In the genomic region with DNA sequence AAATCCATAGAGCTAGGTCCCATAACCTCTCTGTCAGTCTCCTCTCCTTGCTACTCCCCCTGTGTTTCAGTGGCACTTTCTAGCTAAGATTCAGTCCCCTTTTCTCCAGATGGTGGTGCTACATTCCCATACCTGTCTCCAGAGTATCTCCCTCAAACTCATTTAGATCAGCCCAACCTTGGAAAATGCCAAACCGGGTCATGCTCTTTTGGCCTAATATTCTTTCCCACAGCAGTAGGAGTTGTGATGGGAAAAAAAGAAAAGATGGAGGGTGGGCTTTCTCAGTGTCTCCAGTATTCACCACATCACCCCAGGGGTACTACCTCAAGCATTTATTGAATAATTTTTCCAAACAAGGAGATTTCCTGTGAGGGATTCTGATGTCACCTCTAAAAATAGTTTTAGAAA, we compare ENCODE assay signal across 9 cellular contexts. TPM values are rescaled to one million over a fixed set of nuclear protein-coding genes. Genes with fewer than 3 reads are reported as not detected.
A peak's percentile ranks its signal among the peaks of the same experiment; 100 is the strongest.
DNase-seq lines count a peak whose midpoint lies in the region; ATAC-seq and TF ChIP-seq lines count a peak whose summit lies in the region.
"Had no signal": no experiment of that assay in that cellular context is flagged by ENCODE, and none has a peak within 500 bp of the region (broad histone marks: within the 10 kb centered on the region; RNA-seq: fewer than 3 reads in every experiment).

No MANE protein-coding gene starts in this region.

- no peaks in the 10 kb centered on the region for H3K36me3 Mint-ChIP-seq in CD4-positive, alpha-beta memory T cell
- H3K36me3 Mint-ChIP-seq in activated T-helper 2 cell treated with anti-CD3 and anti-CD28 coated beads, Interferon-gamma antibody, Interleukin-2, Interleukin-4, amounts not matched to agents 10 μg/mL and 5 μg/mL and 100 μg/mL, durations not matched to agents 14 hours and 24 hours and 36 hours (ENCODE audit: low read depth) = peaks cover 6% of the 10 kb centered on the region

- intact Hi-C loops in CD4-positive, alpha-beta memory T cell (cut with micrococcal nuclease) = loop anchor here (1.0 kb wide), 2 partner anchors 51 to 115 kb away; partner anchors contain the start of gene UBQLN4
- intact Hi-C loops in activated T-helper 2 cell treated with anti-CD3 and anti-CD28 coated beads, Interferon-gamma antibody, Interleukin-2, Interleukin-4, amounts not matched to agents 10 μg/mL and 5 μg/mL and 100 μg/mL, durations not matched to agents 14 hours and 24 hours and 36 hours (cut with micrococcal nuclease) = loop anchor here (1.0 to 2.0 kb wide), 2 partner anchors 51 to 129 kb away; no protein-coding TSS in a partner anchor
- intact Hi-C loops in left cardiac atrium (cut with DNase I) = loop anchor here (2.0 kb wide), 1 partner anchor 51 kb away; no protein-coding TSS in a partner anchor
- intact Hi-C loops in sciatic nerve (cut with DNase I) = no loop called here

- POLR2A ChIA-PET in CD4-positive, alpha-beta memory T cell (lab: Charles Lee; ENCODE audit: partially characterized antibody) = interaction anchor here (0.7 to 10.8 kb wide), 7 partner anchors 11 to 128 kb away, joined by 3 to 179 read pairs (median 3); partner anchors contain the start of gene ARHGEF2

- peak overlapping the region in 2 of 8 donors; percentile 7 to 22 for H3K4me3 Mint-ChIP-seq in CD4-positive, alpha-beta memory T cell
- no peak overlapping the region for H3K4me3 Mint-ChIP-seq in activated T-helper 2 cell treated with anti-CD3 and anti-CD28 coated beads, Interferon-gamma antibody, Interleukin-2, Interleukin-4, amounts not matched to agents 10 μg/mL and 5 μg/mL and 100 μg/mL, durations not matched to agents 14 hours and 24 hours and 36 hours (ENCODE audit: low read depth)

- peaks cover 0 to 2% (median 0%) of the 10 kb centered on the region in 8 donors for H3K9me3 Mint-ChIP-seq in CD4-positive, alpha-beta memory T cell
- H3K9me3 Mint-ChIP-seq in activated T-helper 2 cell treated with anti-CD3 and anti-CD28 coated beads, Interferon-gamma antibody, Interleukin-2, Interleukin-4, amounts not matched to agents 10 μg/mL and 5 μg/mL and 100 μg/mL, durations not matched to agents 14 hours and 24 hours and 36 hours = no peaks in the 10 kb centered on the region

- H3K36me3 ChIP-seq in CD4-positive, alpha-beta memory T cell (ENCODE audit: insufficient read depth, low read length) = no peaks in the 10 kb centered on the region
- H3K36me3 ChIP-seq in effector memory CD4-positive, alpha-beta T cell (ENCODE audit: control insufficient read depth, insufficient read depth, low read length) = no peaks in the 10 kb centered on the region

- H3K4me1 Mint-ChIP-seq in CD4-positive, alpha-beta memory T cell = peaks cover 19 to 42% (median 31%) of the 10 kb centered on the region in 4 donors
- peaks cover 29% of the 10 kb centered on the region for H3K4me1 Mint-ChIP-seq in activated T-helper 2 cell treated with anti-CD3 and anti-CD28 coated beads, Interferon-gamma antibody, Interleukin-2, Interleukin-4, amounts not matched to agents 10 μg/mL and 5 μg/mL and 100 μg/mL, durations not matched to agents 14 hours and 24 hours and 36 hours (ENCODE audit: low read depth)

- peak; percentile 64 for TF ChIP-seq CTCF in GM20000 (IDR thresholded peaks at IDR 0.05; ENCODE audit: extremely low read depth, missing control alignments)

- peaks cover 40% of the 10 kb centered on the region for H3K4me1 ChIP-seq in CD4-positive, alpha-beta memory T cell (ENCODE audit: insufficient read depth, low read length)
- H3K4me1 ChIP-seq in effector memory CD4-positive, alpha-beta T cell (ENCODE audit: control insufficient read depth, insufficient read depth, low read length, poor library complexity, severe bottlenecking) = peaks cover 29% of the 10 kb centered on the region

- no peak overlapping the region for H3K4me3 ChIP-seq in CD4-positive, alpha-beta memory T cell (ENCODE audit: low read length in 2 of 2)
- H3K4me3 ChIP-seq in effector memory CD4-positive, alpha-beta T cell (ENCODE audit: insufficient read depth, low read depth, low read length, poor library complexity, severe bottlenecking) = no peak overlapping the region

- H3K27me3 ChIP-seq in CD4-positive, alpha-beta memory T cell (ENCODE audit: insufficient read depth, low read length) = no peaks in the 10 kb centered on the region
- no peaks in the 10 kb centered on the region for H3K27me3 ChIP-seq in effector memory CD4-positive, alpha-beta T cell (replicated peaks; ENCODE audit: control insufficient read depth, insufficient read depth, low read length, poor library complexity, severe bottlenecking)

- H3K27me3 Mint-ChIP-seq in CD4-positive, alpha-beta memory T cell = no peaks in the 10 kb centered on the region
- no peaks in the 10 kb centered on the region for H3K27me3 Mint-ChIP-seq in activated T-helper 2 cell treated with anti-CD3 and anti-CD28 coated beads, Interferon-gamma antibody, Interleukin-2, Interleukin-4, amounts not matched to agents 10 μg/mL and 5 μg/mL and 100 μg/mL, durations not matched to agents 14 hours and 24 hours and 36 hours (ENCODE audit: low read depth)

- ATAC-seq in left cardiac atrium (peak; percentile 4 to 14), sciatic nerve (peak; percentile 32), GM21528 (IDR thresholded peaks at IDR 0.05; ENCODE audit: low FRiP score, unreplicated experiment) (no peak)

- no peak overlapping the region for H3K27ac ChIP-seq in CD4-positive, alpha-beta memory T cell (ENCODE audit: low read depth, low read length)
- H3K27ac ChIP-seq in effector memory CD4-positive, alpha-beta T cell (ENCODE audit: insufficient read depth, low read length, poor library complexity, severe bottlenecking) = no peak overlapping the region

- no peaks in the 10 kb centered on the region for H3K9me3 ChIP-seq in CD4-positive, alpha-beta memory T cell (ENCODE audit: control insufficient read depth in 1 of 2, low read length in 2 of 2)
- no peaks in the 10 kb centered on the region for H3K9me3 ChIP-seq in effector memory CD4-positive, alpha-beta T cell (ENCODE audit: control insufficient read depth, low read length)

- CTCF ChIA-PET in CD4-positive, alpha-beta memory T cell (lab: Charles Lee; ENCODE audit: partially characterized antibody) = interaction anchor here (0.7 to 3.8 kb wide), 18 partner anchors 8 to 447 kb away, joined by 3 to 67 read pairs (median 4); partner anchors contain the start of gene ARHGEF2

- DNase-seq in CD4-positive, alpha-beta memory T cell = peak in 4 of 5 donors; percentile 49 to 58 (median 50)
- DNase-seq in GM20000 (ENCODE audit: low spot score) = peak; percentile 74
- peak; percentile 90 for DNase-seq in NCI-H345 treated with DMSO at 0.1 percent for 48 hours (lab: John Stamatoyannopoulos, UW; ENCODE audit: unreplicated experiment)
- no peak for DNase-seq in activated T-helper 2 cell treated with anti-CD3 and anti-CD28 coated beads, Interferon-gamma antibody, Interleukin-2, Interleukin-4, amounts not matched to agents 10 μg/mL and 5 μg/mL and 100 μg/mL, durations not matched to agents 14 hours and 24 hours and 36 hours (ENCODE audit: low spot score)
- DNase-seq in left cardiac atrium = no peak
- no peak for DNase-seq in sciatic nerve (ENCODE audit: low spot score)
- no peak for DNase-seq in effector memory CD4-positive, alpha-beta T cell

- H3K27ac Mint-ChIP-seq in CD4-positive, alpha-beta memory T cell = peak overlapping the region in 5 of 7 donors; percentile 0 to 66 (median 45)
- H3K27ac Mint-ChIP-seq in activated T-helper 2 cell treated with anti-CD3 and anti-CD28 coated beads, Interferon-gamma antibody, Interleukin-2, Interleukin-4, amounts not matched to agents 10 μg/mL and 5 μg/mL and 100 μg/mL, durations not matched to agents 14 hours and 24 hours and 36 hours = peak overlapping the region; percentile 6

RNA-seq across cellular contexts. Expression of gene RXFP4, which starts 3.2 kb away (rescaled TPM):
- total RNA-seq in CD4-positive, alpha-beta memory T cell = not detected
- polyA plus RNA-seq in CD4-positive, alpha-beta memory T cell = under 1 TPM in 1 of 2 donors, not detected in 1; 0.91 TPM
- not detected in 2 replicates for total RNA-seq in activated T-helper 2 cell treated with anti-CD3 and anti-CD28 coated beads, Interferon-gamma antibody, Interleukin-2, Interleukin-4, amounts not matched to agents 10 μg/mL and 5 μg/mL and 100 μg/mL, durations not matched to agents 14 hours and 24 hours and 36 hours
- total RNA-seq in left cardiac atrium (not detected), sciatic nerve (not detected)
- total RNA-seq: T-helper 1 cell treated with Interleukin-12 subunit alpha and Interleukin-12 subunit beta and Interleukin-4 antibody, amounts not matched to agents 30 ng/mL and 1 ng/mL, for 36 hours had no signal

RNA-seq across cellular contexts. Expression of gene KHDC4, which starts 4.0 kb away (rescaled TPM):
- total RNA-seq in CD4-positive, alpha-beta memory T cell = 100 to 1,000 TPM; 127 to 134 TPM
- polyA plus RNA-seq in CD4-positive, alpha-beta memory T cell = 1 to 10 TPM; 5.5 to 9.4 TPM
- total RNA-seq in activated T-helper 2 cell treated with anti-CD3 and anti-CD28 coated beads, Interferon-gamma antibody, Interleukin-2, Interleukin-4, amounts not matched to agents 10 μg/mL and 5 μg/mL and 100 μg/mL, durations not matched to agents 14 hours and 24 hours and 36 hours = 78.4 and 83.5 TPM in 2 replicates
- total RNA-seq in left cardiac atrium (10 to 100 TPM; 21.0 to 27.8 TPM), sciatic nerve (65.4 TPM)

RNA-seq across cellular contexts. Expression of gene RIT1, which starts 27.1 kb away (rescaled TPM):
- total RNA-seq in CD4-positive, alpha-beta memory T cell = 10 to 100 TPM; 45.0 to 48.0 TPM
- 10 to 100 TPM; 14.1 to 20.4 TPM for polyA plus RNA-seq in CD4-positive, alpha-beta memory T cell
- 20.0 and 27.0 TPM in 2 replicates for total RNA-seq in activated T-helper 2 cell treated with anti-CD3 and anti-CD28 coated beads, Interferon-gamma antibody, Interleukin-2, Interleukin-4, amounts not matched to agents 10 μg/mL and 5 μg/mL and 100 μg/mL, durations not matched to agents 14 hours and 24 hours and 36 hours
- 10 to 100 TPM; 23.1 to 26.1 TPM for total RNA-seq in left cardiac atrium
- 38.8 TPM for total RNA-seq in sciatic nerve

RNA-seq across cellular contexts. Expression of gene ARHGEF2, which starts 40.1 kb away (rescaled TPM):
- 100 to 1,000 TPM; 190 to 198 TPM for total RNA-seq in CD4-positive, alpha-beta memory T cell
- polyA plus RNA-seq in CD4-positive, alpha-beta memory T cell = 10 to 100 TPM in 1 of 2 donors, 1 to 10 TPM in 1; 6.7 to 30.4 TPM
- 211 and 216 TPM in 2 replicates for total RNA-seq in activated T-helper 2 cell treated with anti-CD3 and anti-CD28 coated beads, Interferon-gamma antibody, Interleukin-2, Interleukin-4, amounts not matched to agents 10 μg/mL and 5 μg/mL and 100 μg/mL, durations not matched to agents 14 hours and 24 hours and 36 hours
- total RNA-seq in left cardiac atrium (10 to 100 TPM; 63.4 to 70.8 TPM), sciatic nerve (196 TPM)

Comparison
In these comparisons a context has a peak if more than half of its experiments do, and no peak if none do; other contexts are left out.
1. DNase-seq: peak in CD4-positive, alpha-beta memory T cell (4 of 5), GM20000 (single experiment) and NCI-H345 treated with DMSO at 0.1 percent for 48 hours (single experiment); none in activated T-helper 2 cell treated with anti-CD3 and anti-CD28 coated beads, Interferon-gamma antibody, Interleukin-2, Interleukin-4, amounts not matched to agents 10 μg/mL and 5 μg/mL and 100 μg/mL, durations not matched to agents 14 hours and 24 hours and 36 hours (single experiment), left cardiac atrium (single experiment), sciatic nerve (single experiment) and effector memory CD4-positive, alpha-beta T cell (0 of 3).